1 cellular context compared by ENCODE assay signal in genomic region chr17:82339634-82340580, GRCh38.
TF ChIP-seq lines count a peak whose summit lies in the region.

No MANE protein-coding gene starts in this region.

TF ChIP-seq in SK-N-SH, 30 proteins besides CTCF, POLR2A, EP300 and RAD21 (continued from another document):
- TF ChIP-seq REST (IDR thresholded peaks at IDR 0.05; ENCODE audit: low read depth, low read length) = peak; percentile 5; the same call in 1 of the 2 replicates
